9 cellular contexts compared by ENCODE assay signal in the genomic region with DNA sequence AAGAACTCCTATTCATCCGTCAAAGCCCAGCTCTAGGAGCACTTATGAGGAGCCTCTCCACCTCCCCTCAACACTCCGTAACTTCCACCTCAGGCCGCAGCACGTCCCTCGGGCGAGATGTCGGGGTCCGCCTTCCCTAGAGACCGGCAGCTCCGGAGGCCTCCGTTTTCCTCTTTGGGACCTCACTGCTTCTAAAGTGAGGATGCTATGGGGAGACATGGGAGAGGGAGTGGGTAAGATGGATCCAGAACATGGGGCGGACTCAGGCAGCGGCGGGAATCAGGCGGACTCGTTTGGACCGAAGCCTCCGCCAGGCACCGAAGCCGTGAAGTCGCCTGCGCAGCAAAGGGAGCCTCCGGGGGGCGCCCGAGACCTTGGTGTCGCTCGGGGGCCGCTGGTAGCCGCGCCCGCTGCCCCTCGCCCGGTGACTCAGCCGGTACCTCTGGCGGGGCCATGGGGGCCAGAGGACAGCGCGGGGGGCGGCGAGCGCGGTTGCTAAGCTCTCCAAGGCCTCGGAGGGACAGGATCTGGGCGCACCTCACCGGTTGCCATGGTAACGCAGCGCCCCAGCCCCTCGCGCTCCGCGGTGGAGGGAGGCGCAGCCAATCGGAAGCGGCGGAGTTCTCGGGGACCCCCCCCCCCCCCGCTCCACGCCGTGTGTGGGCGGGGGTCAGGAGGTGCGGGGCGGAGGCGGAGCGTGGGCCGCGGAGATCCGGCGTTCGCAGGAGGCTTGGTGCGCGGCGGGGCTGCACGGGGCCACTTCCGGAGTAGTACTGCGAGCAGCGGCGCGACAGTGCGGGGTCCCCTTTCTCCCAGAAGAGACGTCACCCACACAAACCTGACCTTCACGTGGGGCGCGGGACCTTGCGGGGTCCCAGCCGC. TPM values are rescaled to one million over a fixed set of nuclear protein-coding genes. Genes with fewer than 3 reads are reported as not detected.
DNase-seq lines count a peak whose midpoint lies in the region; ATAC-seq, FAIRE-seq and TF ChIP-seq lines count a peak whose summit lies in the region.
"Had no signal": no experiment of that assay in that cellular context is flagged by ENCODE, and none has a peak within 500 bp of the region (broad histone marks: within the 10 kb centered on the region; RNA-seq: fewer than 3 reads in every experiment).

No MANE protein-coding gene starts in this region.

- TF ChIP-seq CTCF in Peyer's patch (IDR thresholded peaks at IDR 0.05) (peak; percentile 48 to 65 (median 56)), omental fat pad (IDR thresholded peaks at IDR 0.05) (peak in 1 of 3 donors; percentile 41), tibial nerve (IDR thresholded peaks at IDR 0.05) (peak; percentile 51 to 81 (median 67))

- no peak for FAIRE-seq in frontal cortex (lab: Jason Lieb, UNC)

- TF ChIP-seq EP300 in tibial nerve (IDR thresholded peaks at IDR 0.05) = peak in 1 of 2 donors; percentile 27

- H3K36me3 ChIP-seq in H7 (replicated peaks; ENCODE audit: control insufficient read depth, insufficient read depth, low read length) (no peaks in the 10 kb centered on the region), Peyer's patch (no peaks in the 10 kb centered on the region), tibial nerve (peaks cover 0 to 22% (median 0%) of the 10 kb centered on the region in 3 donors)

- H3K27me3 ChIP-seq in H7 (ENCODE audit: control insufficient read depth, insufficient read depth, low read length) (peaks cover 82% of the 10 kb centered on the region), Peyer's patch (peaks cover 0 to 34% of the 10 kb centered on the region in 2 donors), tibial nerve (peaks cover 0 to 18% of the 10 kb centered on the region in 2 donors)

- H3K9me3 ChIP-seq in Peyer's patch (no peaks in the 10 kb centered on the region), tibial nerve (no peaks in the 10 kb centered on the region)

- H3K4me1 ChIP-seq in Peyer's patch (peaks cover 0 to 76% (median 46%) of the 10 kb centered on the region in 4 donors), tibial nerve (peaks cover 3 to 79% (median 41%) of the 10 kb centered on the region in 4 donors)

- peak overlapping the region; percentile 41 for H3K4me3 ChIP-seq in H7 (ENCODE audit: insufficient read depth, low read depth, low read length)
- peak overlapping the region; percentile 41 to 73 (median 62) for H3K4me3 ChIP-seq in Peyer's patch
- peak overlapping the region; percentile 14 to 69 (median 48) for H3K4me3 ChIP-seq in tibial nerve

- peak; percentile 10 for ATAC-seq in omental fat pad (ENCODE audit: low FRiP score)
- ATAC-seq in GM18511 (IDR thresholded peaks at IDR 0.05; ENCODE audit: unreplicated experiment) = no peak
- ATAC-seq: HCT116 had no signal

- H3K27ac ChIP-seq in Peyer's patch (peak overlapping the region; percentile 88 to 96 (median 94)), tibial nerve (peak overlapping the region in 3 of 4 donors; percentile 55 to 92 (median 92))

- 4 to 10% methylated on average over 31 to 76 of the region's 84 CpGs for WGBS in tibial nerve, 2 donors

- DNase-seq in AG08395 (ENCODE audit: low spot score) = peak; percentile 62
- peak; percentile 91 for DNase-seq in H7
- peak; percentile 80 to 91 (median 80) for DNase-seq in Peyer's patch
- peak; percentile 89 for DNase-seq in activated gamma-delta T cell (lab: John Stamatoyannopoulos, UW)
- peak; percentile 75 to 82 for DNase-seq in frontal cortex (ENCODE audit: low spot score in 2 of 2)
- no peak for DNase-seq in omental fat pad (ENCODE audit: low spot score)
- peak; percentile 73 to 76 for DNase-seq in tibial nerve (ENCODE audit: low spot score in 2 of 2)

- TF ChIP-seq POLR2A in Peyer's patch (IDR thresholded peaks at IDR 0.05) (no peak), tibial nerve (IDR thresholded peaks at IDR 0.05) (peak in 1 of 2 donors; percentile 18)

RNA-seq across cellular contexts. Expression of a gene that starts 1.3 kb away (rescaled TPM):
- total RNA-seq in H7 (2014; rRNA removed; shearing (Covaris generic)) = 0.03 and 0.63 TPM in 2 replicates
- 10 to 100 TPM in 2 of 4 donors, 1 to 10 TPM in 2; 6.8 to 40.4 (median 12.8) TPM for total RNA-seq in Peyer's patch
- total RNA-seq in frontal cortex = 3.3 TPM
- 10 to 100 TPM in 3 of 4 donors, 1 to 10 TPM in 1; 9.9 to 63.8 (median 37.3) TPM for total RNA-seq in omental fat pad
- 10 to 100 TPM; 27.6 to 64.7 (median 50.0) TPM for total RNA-seq in tibial nerve

RNA-seq across cellular contexts. Expression of a gene that starts 11.8 kb away (rescaled TPM):
- total RNA-seq in H7 (2014; rRNA removed; shearing (Covaris generic)) = 23.1 and 25.1 TPM in 2 replicates
- total RNA-seq in Peyer's patch (10 to 100 TPM; 32.4 to 49.0 (median 37.8) TPM), frontal cortex (14.7 TPM), omental fat pad (10 to 100 TPM; 21.1 to 30.4 (median 26.2) TPM), tibial nerve (10 to 100 TPM; 18.6 to 37.3 (median 35.0) TPM)

RNA-seq across cellular contexts. Expression of a gene that starts 23.7 kb away (rescaled TPM):
- 37.0 and 53.6 TPM in 2 replicates for total RNA-seq in H7 (2014; rRNA removed; shearing (Covaris generic))
- 100 to 1,000 TPM in 1 of 4 donors, 10 to 100 TPM in 3; 25.9 to 130 (median 64.5) TPM for total RNA-seq in Peyer's patch
- 21.6 TPM for total RNA-seq in frontal cortex
- 10 to 100 TPM; 36.8 to 53.1 (median 37.6) TPM for total RNA-seq in omental fat pad
- total RNA-seq in tibial nerve = 100 to 1,000 TPM in 1 of 4 donors, 10 to 100 TPM in 3; 56.3 to 137 (median 63.9) TPM

RNA-seq across cellular contexts. Expression of a gene that starts 28.5 kb away (rescaled TPM):
- 4.0 and 7.0 TPM in 2 replicates for total RNA-seq in H7 (2014; rRNA removed; shearing (Covaris generic))
- total RNA-seq in Peyer's patch = not detected
- 20.4 TPM for total RNA-seq in frontal cortex
- total RNA-seq in omental fat pad = 1 to 10 TPM; 4.5 to 5.2 (median 4.6) TPM
- 10 to 100 TPM in 1 of 4 donors, 1 to 10 TPM in 3; 7.3 to 12.6 (median 7.8) TPM for total RNA-seq in tibial nerve
